ENCODE assay signal across 8 cellular contexts in genomic region chr18:77067315-77068061, GRCh38.
DNase-seq lines count a peak whose midpoint lies in the region; ATAC-seq and TF ChIP-seq lines count a peak whose summit lies in the region.

No MANE protein-coding gene starts in this region.

- peak; percentile 78 for DNase-seq in DND-41
- DNase-seq in RKO (ENCODE audit: low spot score), result peak; percentile 75
- DNase-seq in activated gamma-delta T cell treated with anti-CD3 and anti-CD28 coated beads, Interleukin-2, amount 50 U/mL, for 16 hours (ENCODE audit: low read depth), result peak; percentile 64
- peak; percentile 74 for DNase-seq in left cardiac atrium
- DNase-seq in NCI-H2107 (lab: John Stamatoyannopoulos, UW), result no peak

- H3K27me3 ChIP-seq in DND-41 (ENCODE audit: insufficient read depth, low read length, poor library complexity), result no peaks in the 10 kb centered on the region
- no peaks in the 10 kb centered on the region for H3K27me3 ChIP-seq in skeletal muscle tissue (ENCODE audit: control insufficient read depth in 3 of 3, insufficient read depth in 3 of 3, low read length in 3 of 3)

- peaks cover 11% of the 10 kb centered on the region; the same call in 1 of the 2 replicates for H3K36me3 ChIP-seq in DND-41 (ENCODE audit: insufficient read depth, low read length)
- H3K36me3 ChIP-seq in skeletal muscle tissue (ENCODE audit: control insufficient read depth in 3 of 3, insufficient read depth in 3 of 3, low read length in 3 of 3), result peaks cover 5 to 7% (median 6%) of the 10 kb centered on the region in 3 donors

- ATAC-seq in DND-41 (ENCODE audit: insufficient read depth, low read depth) (peak; percentile 59), HG02642 (IDR thresholded peaks at IDR 0.05; ENCODE audit: poor library complexity, unreplicated experiment) (peak; percentile 42), left cardiac atrium (peak; percentile 73 to 83), HG03159 (IDR thresholded peaks at IDR 0.05; ENCODE audit: unreplicated experiment) (no peak)

- H3K4me3 ChIP-seq in DND-41 (ENCODE audit: low read depth in 1 of 2, low read length in 2 of 2), result peak overlapping the region in 1 of 2 experiments; percentile 9; a peak in 1 of 4 replicates
- H3K4me3 ChIP-seq in skeletal muscle tissue (ENCODE audit: low read length in 3 of 3), result peak overlapping the region in 1 of 3 donors; percentile 52

- peak overlapping the region; percentile 32 for H2AFZ ChIP-seq in DND-41 (ENCODE audit: low read depth, low read length)

- H3K9ac ChIP-seq in DND-41 (ENCODE audit: low read depth, low read length) (peak overlapping the region; percentile 48), skeletal muscle tissue (ENCODE audit: low read depth in 1 of 3, low read length in 3 of 3) (peak overlapping the region in 2 of 3 donors; percentile 36 to 65)

- H3K4me2 ChIP-seq in DND-41 (ENCODE audit: insufficient read depth, low read length), result peak overlapping the region; percentile 32

- intact Hi-C loops in left cardiac atrium (cut with DNase I), result no loop called here

- H4K20me1 ChIP-seq in DND-41 (ENCODE audit: insufficient read depth, low read length), result no peaks in the 10 kb centered on the region

- H3K4me1 ChIP-seq in DND-41 (ENCODE audit: insufficient read depth, low read length), result peaks cover 100% of the 10 kb centered on the region
- H3K4me1 ChIP-seq in skeletal muscle tissue (ENCODE audit: control insufficient read depth in 3 of 3, insufficient read depth in 3 of 3, low read length in 3 of 3), result peaks cover 46 to 64% (median 50%) of the 10 kb centered on the region in 3 donors

- no peaks in the 10 kb centered on the region for H3K9me3 ChIP-seq in DND-41 (ENCODE audit: insufficient read depth, low read length, severe bottlenecking)
- no peaks in the 10 kb centered on the region for H3K9me3 ChIP-seq in skeletal muscle tissue (ENCODE audit: control insufficient read depth in 3 of 3, low read length in 3 of 3)

- H3K27ac ChIP-seq in DND-41 (ENCODE audit: low read length) (peak overlapping the region; percentile 92), skeletal muscle tissue (ENCODE audit: low read depth, low read length) (peak overlapping the region; percentile 75)

- TF ChIP-seq CTCF in DND-41 (IDR thresholded peaks at IDR 0.05; ENCODE audit: borderline replicate concordance, extremely low read depth, low read length, poor library complexity, severe bottlenecking), result peak; percentile 50

- peaks cover 58% of the 10 kb centered on the region for H3K79me2 ChIP-seq in DND-41 (ENCODE audit: insufficient read depth, low read length)
